33 cellular contexts compared by ENCODE assay signal in the genomic region with DNA sequence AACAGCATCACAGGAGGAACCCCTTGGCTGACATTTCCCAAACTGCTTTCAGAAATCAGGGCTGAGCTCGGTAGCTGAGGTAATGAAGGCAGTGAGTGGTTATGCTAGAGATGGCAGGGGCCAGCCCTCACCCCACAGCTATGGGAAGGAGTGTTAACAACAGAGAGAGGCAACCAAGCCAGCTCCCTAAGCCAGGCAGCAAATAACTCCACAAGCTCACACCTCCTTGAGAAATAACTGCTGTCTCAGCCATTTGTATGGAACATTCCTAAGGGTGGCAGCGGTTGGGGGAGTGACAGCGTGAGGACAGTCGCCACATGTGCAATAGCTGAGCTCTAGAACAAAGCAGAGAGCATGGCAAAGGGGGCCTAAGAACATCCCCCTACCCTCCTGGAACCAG. TPM values are rescaled to one million over a fixed set of nuclear protein-coding genes. Genes with fewer than 3 reads are reported as not detected.
"Had no signal": no experiment of that assay in that cellular context is flagged by ENCODE, and none has a peak within 500 bp of the region (broad histone marks: within the 10 kb centered on the region; RNA-seq: fewer than 3 reads in every experiment).

No MANE protein-coding gene starts in this region.

- H3K4me2 ChIP-seq: PC-9 had no signal

- H3K4me3 ChIP-seq: ascending aorta, cardiac muscle cell, PC-9 had no signal

- H3K27me3 ChIP-seq: ascending aorta, cardiac muscle cell had no signal

- ATAC-seq: activated T-cell treated with anti-CD3 and anti-CD28 coated beads, Interleukin-2, amount 50 U/mL, for 72 hours; activated T-helper 17 cell treated with anti-CD3 and anti-CD28 coated beads, Interleukin-2, amount 50 U/mL, for 72 hours had no signal

- H2AFZ ChIP-seq: PC-9 had no signal

- FAIRE-seq: RCC 7860 had no signal

- H3K9me3 ChIP-seq: ascending aorta had no signal

- H3K36me3 ChIP-seq: ascending aorta, cardiac muscle cell had no signal

- DNase-seq: activated B cell treated with CpG ODN at 0.5 μM for 24 hours; activated CD4-positive, alpha-beta memory T cell treated with anti-CD3 and anti-CD28 coated beads for 36 hours; activated CD4-positive, alpha-beta T cell treated with anti-CD3 and anti-CD28 coated beads for 4 hours; activated CD4-positive, alpha-beta T cell treated with anti-CD3 and anti-CD28 coated beads, Interleukin-2, amount 50 U/mL, for 1 hour; activated CD4-positive, CD25-positive, alpha-beta regulatory T cell treated with anti-CD3 and anti-CD28 coated beads, Interleukin-2, amount 50 U/mL, for 72 hours; activated effector memory CD4-positive, alpha-beta T cell treated with anti-CD3 and anti-CD28 coated beads, Interleukin-2, amount 50 U/mL, for 16 hours; activated naive CD4-positive, alpha-beta T cell; activated naive CD4-positive, alpha-beta T cell treated with anti-CD3 and anti-CD28 coated beads, Interleukin-2, amount 50 U/mL, for 16 hours; activated naive CD8-positive, alpha-beta T cell treated with anti-CD3 and anti-CD28 coated beads for 36 hours; activated T-cell treated with anti-CD3 and anti-CD28 coated beads, Interleukin-2, amount 50 U/mL, for 1 hour; activated T-cell treated with anti-CD3 and anti-CD28 coated beads, Interleukin-2, amount 50 U/mL, for 72 hours; amniotic stem cell; NCI-H1092 treated with DMSO at 0.1 percent for 48 hours; NCI-H1417; NCI-H187 treated with DMSO at 0.1 percent for 48 hours; NCI-H2081; NCI-H2171 treated with DMSO at 0.1 percent for 48 hours; NCI-H226; NCI-H446 treated with DMSO at 0.1 percent for 48 hours; NCI-H524 treated with DMSO at 0.1 percent for 48 hours; PC-9; Right ventricle myocardium superior; SW 1271; T-helper 1 cell; T-helper 2 cell; T-helper 9 cell had no signal

- H3K27ac ChIP-seq: ascending aorta, cardiac muscle cell, PC-9, VCaP had no signal

- H3K4me1 ChIP-seq: ascending aorta had no signal

RNA-seq across cellular contexts. Expression of gene LMX1A, which starts 42.6 kb away (rescaled TPM):
- total RNA-seq: activated B cell treated with CpG ODN at 0.5 μM for 24 hours; activated CD4-positive, alpha-beta memory T cell treated with anti-CD3 and anti-CD28 coated beads for 36 hours; activated naive CD8-positive, alpha-beta T cell treated with anti-CD3 and anti-CD28 coated beads for 36 hours; activated T-cell treated with anti-CD3 and anti-CD28 coated beads, Interleukin-2, amount 50 U/mL, for 72 hours; activated T-helper 17 cell treated with anti-CD3 and anti-CD28 coated beads, Interleukin-2, amount 50 U/mL, for 72 hours; cardiac muscle cell; M059J; OCI-LY7; PC-9; Right ventricle myocardium superior had no signal
- polyA plus RNA-seq: cardiac muscle cell had no signal
